ENCODE assay signal across 8 cellular contexts in genomic region chr16:2468725-2469398, GRCh38. TPM values are rescaled to one million over a fixed set of nuclear protein-coding genes. Genes with fewer than 3 reads are reported as not detected.
A peak's percentile ranks its signal among the peaks of the same experiment; 100 is the strongest.
DNase-seq lines count a peak whose midpoint lies in the region; ATAC-seq and TF ChIP-seq lines count a peak whose summit lies in the region.

No MANE protein-coding gene starts in this region.

- no peak for TF ChIP-seq CTCF in GM12865 (IDR thresholded peaks at IDR 0.05; ENCODE audit: insufficient read depth, low read depth, low read length, missing control alignments)
- no peak for TF ChIP-seq CTCF in upper lobe of right lung (IDR thresholded peaks at IDR 0.05)

- DNase-seq in GM12865 (ENCODE audit: low read depth), result peak; percentile 69
- DNase-seq in NAMALWA (ENCODE audit: low spot score), result peak; percentile 95
- DNase-seq in SW480 (ENCODE audit: low spot score), result peak; percentile 52
- peak; percentile 70 for DNase-seq in left lobe of liver (ENCODE audit: low spot score)
- no peak for DNase-seq in HT-29 (ENCODE audit: low spot score)
- DNase-seq in upper lobe of right lung, result no peak
- DNase-seq in activated CD4-positive, alpha-beta T cell treated with anti-CD3 and anti-CD28 coated beads, Interleukin-2, amount 50 U/mL, for 48 hours, result no peak

- peak; percentile 16 for ATAC-seq in left lobe of liver
- ATAC-seq in upper lobe of right lung, result no peak
- no peak for ATAC-seq in GM18502 (IDR thresholded peaks at IDR 0.05; ENCODE audit: poor library complexity, unreplicated experiment)

- H3K27ac ChIP-seq in upper lobe of right lung, result no peak overlapping the region

- H3K4me3 ChIP-seq in GM12865 (ENCODE audit: low read depth, low read length) (peak overlapping the region; percentile 59), upper lobe of right lung (no peak overlapping the region)

- no peaks in the 10 kb centered on the region for H3K36me3 ChIP-seq in upper lobe of right lung

- H3K27me3 ChIP-seq in upper lobe of right lung, result peaks cover 45% of the 10 kb centered on the region

- H3K9me3 ChIP-seq in upper lobe of right lung, result no peaks in the 10 kb centered on the region

- intact Hi-C loops in upper lobe of right lung (cut with DNase I), result no loop called here

- peaks cover 36% of the 10 kb centered on the region for H3K4me1 ChIP-seq in upper lobe of right lung

RNA-seq across cellular contexts. Expression of gene NTN3, which starts 2.2 kb away (rescaled TPM):
- total RNA-seq in left lobe of liver (3.6 TPM), upper lobe of right lung (not detected)
- not detected in 2 replicates for total RNA-seq in HT-29 (2014; rRNA removed; shearing (Covaris generic))

RNA-seq across cellular contexts. Expression of gene TBC1D24, which starts 6.1 kb away (rescaled TPM):
- 32.5 TPM for total RNA-seq in left lobe of liver
- 16.5 and 16.6 TPM in 2 replicates for total RNA-seq in HT-29 (2014; rRNA removed; shearing (Covaris generic))
- total RNA-seq in upper lobe of right lung, result 43.7 TPM

RNA-seq across cellular contexts. Expression of gene TEDC2, which starts 9.0 kb away (rescaled TPM):
- 0.63 TPM for total RNA-seq in left lobe of liver
- 53.8 and 58.0 TPM in 2 replicates for total RNA-seq in HT-29 (2014; rRNA removed; shearing (Covaris generic))
- total RNA-seq in upper lobe of right lung, result not detected

RNA-seq across cellular contexts. Expression of gene CCNF, which starts 39.6 kb away (rescaled TPM):
- 2.0 TPM for total RNA-seq in left lobe of liver
- total RNA-seq in HT-29 (2014; rRNA removed; shearing (Covaris generic)), result 64.9 and 68.1 TPM in 2 replicates
- total RNA-seq in upper lobe of right lung, result 3.6 TPM

RNA-seq across cellular contexts. Expression of gene ATP6V0C, which starts 44.9 kb away (rescaled TPM):
- total RNA-seq in left lobe of liver (87.0 TPM), upper lobe of right lung (298 TPM)
- total RNA-seq in HT-29 (2014; rRNA removed; shearing (Covaris generic)), result 99.9 and 117 TPM in 2 replicates

Comparison
In these comparisons a context has a peak if more than half of its experiments do, and no peak if none do; other contexts are left out.
1. DNase-seq: peak in GM12865 (single experiment), NAMALWA (single experiment), SW480 (single experiment) and left lobe of liver (single experiment); none in HT-29 (single experiment), upper lobe of right lung (single experiment) and activated CD4-positive, alpha-beta T cell treated with anti-CD3 and anti-CD28 coated beads, Interleukin-2, amount 50 U/mL, for 48 hours (0 of 2).
2. RNA of gene TEDC2, which starts 9.0 kb away (total RNA-seq): 53.8 to 58.0 TPM in HT-29; 0.63 TPM in left lobe of liver (single experiment) and not detected in upper lobe of right lung (single experiment); every median in the first group is over 10 times any median in the second.